ENCODE assay signal across 9 cellular contexts in genomic region chr4:83618431-83618830, GRCh38.
DNase-seq lines count a peak whose midpoint lies in the region; ATAC-seq, FAIRE-seq and TF ChIP-seq lines count a peak whose summit lies in the region.
"Had no signal": no experiment of that assay in that cellular context is flagged by ENCODE, and none has a peak within 500 bp of the region (broad histone marks: within the 10 kb centered on the region; RNA-seq: fewer than 3 reads in every experiment).

No MANE protein-coding gene starts in this region.

- peaks cover 4 to 38% (median 20%) of the 10 kb centered on the region in 10 experiments; a peak in 19 of 20 replicates for H3K4me1 ChIP-seq in BLaER1 treated with 17β-estradiol and CSF1 and Interleukin-3, amounts not matched to agents 10 nM and 100 nM
- H3K4me1 ChIP-seq in mesodermal cell (ENCODE audit: control insufficient read depth, insufficient read depth, low read length, poor library complexity, severe bottlenecking): peaks cover 21% of the 10 kb centered on the region
- peaks cover 0 to 6% (median 2%) of the 10 kb centered on the region in 6 donors for H3K4me1 ChIP-seq in spleen

- no peak overlapping the region for H3K9ac ChIP-seq in BLaER1 treated with 17β-estradiol and CSF1 and Interleukin-3, amounts not matched to agents 10 nM and 100 nM

- peaks cover 48 to 56% (median 53%) of the 10 kb centered on the region in 11 experiments for H3K9me3 ChIP-seq in BLaER1 treated with 17β-estradiol and CSF1 and Interleukin-3, amounts not matched to agents 10 nM and 100 nM (replicated peaks in 1 of 11)
- H3K9me3 ChIP-seq in mesodermal cell (ENCODE audit: control insufficient read depth, low read length) (peaks cover 30% of the 10 kb centered on the region), spleen (peaks cover 6 to 50% (median 44%) of the 10 kb centered on the region in 8 donors)

- peak; percentile 53 for DNase-seq in RCC 7860 (ENCODE audit: low spot score)
- peak; percentile 39 for DNase-seq in fibroblast of gingiva (ENCODE audit: low read depth)
- no peak for DNase-seq in spleen
- DNase-seq in occipital lobe (lab: John Stamatoyannopoulos, UW): no peak
- DNase-seq: stimulated activated CD4-positive, alpha-beta T cell treated with anti-CD3 and anti-CD28 coated beads, Interleukin-2, amount 100 ng/mL, for 24 hours had no signal

- intact Hi-C loops in spleen (cut with DNase I; ENCODE audit: low total_unique reads): no loop called here

- H3K36me3 ChIP-seq in BLaER1 treated with 17β-estradiol and CSF1 and Interleukin-3, amounts not matched to agents 10 nM and 100 nM: peaks cover 0 to 13% (median 0%) of the 10 kb centered on the region in 11 experiments; a peak in 5 of 22 replicates
- no peaks in the 10 kb centered on the region for H3K36me3 ChIP-seq in mesodermal cell (ENCODE audit: control insufficient read depth, insufficient read depth, low read length)
- H3K36me3 ChIP-seq in spleen: no peaks in the 10 kb centered on the region

- H3K27me3 ChIP-seq in BLaER1 treated with 17β-estradiol and CSF1 and Interleukin-3, amounts not matched to agents 10 nM and 100 nM: no peaks in the 10 kb centered on the region
- peaks cover 0 to 24% (median 0%) of the 10 kb centered on the region in 7 donors for H3K27me3 ChIP-seq in spleen (replicated peaks in 1 of 7)

- WGBS in mesodermal cell (ENCODE audit: insufficient coverage in 2 of 2), 2 experiments: 48 to 62% methylated on average over 3 to 4 of the region's 4 CpGs
- WGBS in spleen, 5 donors: 8 to 15% (median 13%) methylated on average over 4 of the region's 4 CpGs

- H3K4me2 ChIP-seq in BLaER1 treated with 17β-estradiol and CSF1 and Interleukin-3, amounts not matched to agents 10 nM and 100 nM: peak overlapping the region in 10 of 11 experiments; percentile 4 to 88 (median 66); a peak in 16 of 22 replicates

- peak overlapping the region in 1 of 11 experiments; percentile 21; a peak in 1 of 22 replicates for H3K27ac ChIP-seq in BLaER1 treated with 17β-estradiol and CSF1 and Interleukin-3, amounts not matched to agents 10 nM and 100 nM
- H3K27ac ChIP-seq in mesodermal cell (ENCODE audit: low read depth, low read length, severe bottlenecking) (peak overlapping the region; percentile 59), spleen (no peak overlapping the region)

- FAIRE-seq in RCC 7860 (lab: Jason Lieb, UNC): peak; percentile 49

- no peak for TF ChIP-seq CTCF in spleen (IDR thresholded peaks at IDR 0.05 in 8 of 11, conservative IDR thresholded peaks at IDR 0.05 in 3 of 11)

- H4K20me1 ChIP-seq in BLaER1 treated with 17β-estradiol and CSF1 and Interleukin-3, amounts not matched to agents 10 nM and 100 nM: no peaks in the 10 kb centered on the region

- TF ChIP-seq POLR2A in spleen (IDR thresholded peaks at IDR 0.05): no peak

- no peak overlapping the region for H3K4me3 ChIP-seq in BLaER1 treated with 17β-estradiol and CSF1 and Interleukin-3, amounts not matched to agents 10 nM and 100 nM
- no peak overlapping the region for H3K4me3 ChIP-seq in mesodermal cell (ENCODE audit: extremely low read depth, insufficient read depth, low read length, poor library complexity, severe bottlenecking)
- no peak overlapping the region for H3K4me3 ChIP-seq in spleen

- ATAC-seq in GM21390 (IDR thresholded peaks at IDR 0.05; ENCODE audit: unreplicated experiment) (no peak), HG02970 (IDR thresholded peaks at IDR 0.05; ENCODE audit: low FRiP score, unreplicated experiment) (no peak)

Comparison
In these comparisons a context has a peak if more than half of its experiments do, and no peak if none do; other contexts are left out.
1. DNase-seq: peak in RCC 7860 (single experiment) and fibroblast of gingiva (single experiment); none in spleen (single experiment) and occipital lobe (single experiment).